Comparison of ENCODE assay signal across 20 cellular contexts in genomic region chr11:69368119-69368880, GRCh38.
DNase-seq lines count a peak whose midpoint lies in the region; ATAC-seq and TF ChIP-seq lines count a peak whose summit lies in the region.
"Had no signal": no experiment of that assay in that cellular context is flagged by ENCODE, and none has a peak within 500 bp of the region (broad histone marks: within the 10 kb centered on the region; RNA-seq: fewer than 3 reads in every experiment).

No MANE protein-coding gene starts in this region.

- peaks cover 81% of the 10 kb centered on the region for H3F3A ChIP-seq in PC-9 (ENCODE audit: insufficient read depth, low read depth)

- H3K79me2 ChIP-seq in PC-9 (ENCODE audit: low read depth), result peaks cover 41% of the 10 kb centered on the region; the same call in 1 of the 2 replicates

- no peak overlapping the region for H2AFZ ChIP-seq in PC-9

- BruUV-seq in PC-9 (replicated peaks; lab: Mats Ljungman, UMichigan), result no TSS peak

- POLR2A ChIA-PET in PC-9 (lab: Charles Lee; ENCODE audit: unreplicated experiment), result no interaction called here

- TF ChIP-seq CTCF in PC-9 (conservative IDR thresholded peaks at IDR 0.05) (no peak), body of pancreas (IDR thresholded peaks at IDR 0.05) (no peak)

- H3K36me3 ChIP-seq in PC-9 (ENCODE audit: low read depth) (peaks cover 54% of the 10 kb centered on the region), body of pancreas (replicated peaks in 1 of 2; ENCODE audit: insufficient read depth in 1 of 2, low read depth in 2 of 2) (no peaks in the 10 kb centered on the region)
- H3K36me3 ChIP-seq: heart right ventricle, tibial nerve had no signal

- no peak overlapping the region for H3K4me3 ChIP-seq in PC-9
- H3K4me3 ChIP-seq in body of pancreas, result no peak overlapping the region
- H3K4me3 ChIP-seq: heart right ventricle, tibial nerve had no signal

- peaks cover 16% of the 10 kb centered on the region for H4K20me1 ChIP-seq in PC-9 (ENCODE audit: insufficient read depth)

- H3K4me2 ChIP-seq in PC-9, result peak overlapping the region; percentile 9; the same call in 1 of the 2 replicates

- CTCF ChIA-PET in PC-9 (lab: Charles Lee), result no interaction called here

- H3K9me3 ChIP-seq in PC-9 (ENCODE audit: insufficient read depth, low read depth), result no peaks in the 10 kb centered on the region
- no peaks in the 10 kb centered on the region for H3K9me3 ChIP-seq in body of pancreas

- H3K27ac ChIP-seq in PC-9 (peak overlapping the region; percentile 30), body of pancreas (no peak overlapping the region)
- H3K27ac ChIP-seq: heart right ventricle, tibial nerve had no signal

- intact Hi-C loops in PC-9 (cut with micrococcal nuclease; ENCODE audit: unreplicated experiment), result no loop called here
- intact Hi-C loops in body of pancreas (cut with DNase I), result no loop called here

- H3K9me2 ChIP-seq in PC-9 (ENCODE audit: insufficient read depth), result no peaks in the 10 kb centered on the region

- DNase-seq in activated effector memory CD4-positive, alpha-beta T cell treated with anti-CD3 and anti-CD28 coated beads, Interleukin-2, amount 50 U/mL, for 16 hours, result peak; percentile 61
- DNase-seq in activated effector memory CD4-positive, alpha-beta T cell treated with Interleukin-2 at 50 U/mL for 16 hours, result no peak
- DNase-seq in PC-9 (peak in 1 of 2 experiments; percentile 60), body of pancreas (no peak), C1 segment of cervical spinal cord (lab: John Stamatoyannopoulos, UW) (no peak)
- peak; percentile 14 for DNase-seq in stimulated activated CD8-positive, alpha-beta memory T cell treated with anti-CD3 and anti-CD28 coated beads, Interleukin-4, amount 100 ng/mL, for 48 hours
- DNase-seq: activated CD4-positive, alpha-beta T cell treated with anti-CD3 and anti-CD28 coated beads, Interleukin-2, amount 10 ng/mL, durations not matched to agents 24 days and 14 days; activated T-cell treated with anti-CD3 and anti-CD28 coated beads, Interleukin-2, amount 50 U/mL, for 1 hour; caudate nucleus; CD4-positive, alpha-beta T cell; DMS79 treated with DMSO at 0.1 percent for 48 hours; effector CD8-positive, alpha-beta T cell; NCI-H1417 treated with DMSO at 0.1 percent for 48 hours; stimulated activated CD4-positive, alpha-beta T cell treated with anti-CD3 and anti-CD28 coated beads, Interleukin-12 subunit alpha, Interleukin-12 subunit beta, amount 100 ng/mL, for 4 hours had no signal

- TF ChIP-seq POLR2A in body of pancreas (IDR thresholded peaks at IDR 0.05), result no peak

- H3K27me3 ChIP-seq in PC-9 (ENCODE audit: insufficient read depth, low read depth), result no peaks in the 10 kb centered on the region
- no peaks in the 10 kb centered on the region for H3K27me3 ChIP-seq in body of pancreas
- H3K27me3 ChIP-seq: heart right ventricle, tibial nerve had no signal

- ATAC-seq in esophagus mucosa (peak; percentile 48), body of pancreas (no peak), HG02798 (IDR thresholded peaks at IDR 0.05; ENCODE audit: poor library complexity, unreplicated experiment) (no peak)
- ATAC-seq: heart right ventricle; SK-N-SH treated with all-trans-retinoic acid at 6 μM for 48 hours; stimulated activated effector memory CD8-positive, alpha-beta T cell treated with anti-CD3 and anti-CD28 coated beads, Interleukin-12 subunit alpha, Interleukin-12 subunit beta, amount 100 ng/mL, for 72 hours had no signal

- 79 to 83% methylated on average over 10 of the region's 10 CpGs for WGBS in body of pancreas, 2 donors

- H3K4me1 ChIP-seq in PC-9 (replicated peaks; ENCODE audit: insufficient read depth) (peaks cover 34% of the 10 kb centered on the region), body of pancreas (no peaks in the 10 kb centered on the region)
- H3K4me1 ChIP-seq: heart right ventricle, tibial nerve had no signal

Comparison
In these comparisons a context has a peak if more than half of its experiments do, and no peak if none do; other contexts are left out.
1. DNase-seq: peak in activated effector memory CD4-positive, alpha-beta T cell treated with anti-CD3 and anti-CD28 coated beads, Interleukin-2, amount 50 U/mL, for 16 hours (single experiment) and stimulated activated CD8-positive, alpha-beta memory T cell treated with anti-CD3 and anti-CD28 coated beads, Interleukin-4, amount 100 ng/mL, for 48 hours (single experiment); none in activated effector memory CD4-positive, alpha-beta T cell treated with Interleukin-2 at 50 U/mL for 16 hours (single experiment), body of pancreas (0 of 4) and C1 segment of cervical spinal cord (0 of 14).